ENCODE assay signal across 8 cellular contexts in genomic region chr17:75034236-75034908, GRCh38. TPM values are rescaled to one million over a fixed set of nuclear protein-coding genes. Genes with fewer than 3 reads are reported as not detected.
DNase-seq lines count a peak whose midpoint lies in the region; ATAC-seq and TF ChIP-seq lines count a peak whose summit lies in the region.

No MANE protein-coding gene starts in this region.

- peak; percentile 38 for ATAC-seq in GM21526 (IDR thresholded peaks at IDR 0.05; ENCODE audit: low FRiP score, unreplicated experiment)
- ATAC-seq in activated T-cell treated with anti-CD3 and anti-CD28 coated beads, Interleukin-2, amount 50 U/mL, for 72 hours (replicated peaks in 1 of 2), result peak; percentile 66 to 73

- peak overlapping the region; percentile 62 for H3K27ac ChIP-seq in CD8-positive, alpha-beta memory T cell (ENCODE audit: low read depth, low read length)
- peak overlapping the region; percentile 84 to 96 (median 94) for H3K27ac ChIP-seq in esophagus squamous epithelium

- peaks cover 38 to 61% (median 60%) of the 10 kb centered on the region in 3 donors for H3K4me1 Mint-ChIP-seq in CD8-positive, alpha-beta memory T cell
- H3K4me1 Mint-ChIP-seq in activated T-cell treated with anti-CD3 and anti-CD28 coated beads, Interleukin-2, amount 50 U/mL, for 72 hours (ENCODE audit: low read depth), result peaks cover 49% of the 10 kb centered on the region

- peaks cover 50% of the 10 kb centered on the region for H3K4me1 ChIP-seq in CD8-positive, alpha-beta memory T cell (ENCODE audit: insufficient read depth, low read length)
- H3K4me1 ChIP-seq in esophagus squamous epithelium, result peaks cover 39 to 60% (median 40%) of the 10 kb centered on the region in 3 donors

- intact Hi-C loops in esophagus squamous epithelium (cut with DNase I), result no loop called here

- CTCF ChIA-PET in CD8-positive, alpha-beta memory T cell (lab: Charles Lee), result interaction anchor here (0.8 to 3.4 kb wide), 6 partner anchors 9 to 80 kb away, joined by 3 to 17 read pairs (median 4); partner anchors contain the start of genes ATP5PD, KCTD2 and MRPL58

- no peaks in the 10 kb centered on the region for H3K27me3 ChIP-seq in CD8-positive, alpha-beta memory T cell (ENCODE audit: insufficient read depth, low read length, poor library complexity, severe bottlenecking)
- no peaks in the 10 kb centered on the region for H3K27me3 ChIP-seq in esophagus squamous epithelium

- H3K27me3 Mint-ChIP-seq in CD8-positive, alpha-beta memory T cell, result peaks cover 0 to 16% of the 10 kb centered on the region in 2 donors
- H3K27me3 Mint-ChIP-seq in activated T-cell treated with anti-CD3 and anti-CD28 coated beads, Interleukin-2, amount 50 U/mL, for 72 hours (ENCODE audit: low read depth), result no peaks in the 10 kb centered on the region

- peak; percentile 56 to 82 (median 70) for DNase-seq in CD8-positive, alpha-beta memory T cell
- DNase-seq in KBM-7, result peak; percentile 93
- DNase-seq in activated T-cell treated with anti-CD3 and anti-CD28 coated beads, Interleukin-2, amount 50 U/mL, for 72 hours, result peak; percentile 92 to 93
- no peak for DNase-seq in esophagus squamous epithelium (lab: John Stamatoyannopoulos, UW)
- DNase-seq in myocyte (ENCODE audit: low read depth), result peak; percentile 94
- peak; percentile 49 to 54 for DNase-seq in stimulated activated CD8-positive, alpha-beta memory T cell treated with anti-CD3 and anti-CD28 coated beads, Interleukin-7, amount 100 ng/mL, for 1 hour (ENCODE audit: low read depth in 2 of 2)

- no peak for TF ChIP-seq POLR2A in esophagus squamous epithelium (IDR thresholded peaks at IDR 0.05)

- 0 to 1% methylated on average over 20 to 25 of the region's 43 CpGs for WGBS in esophagus squamous epithelium, 2 donors

- in situ Hi-C loops in KBM-7 (cut with MboI; ENCODE audit: low pct_unique_long_range_greater_than_20kb, low sequenced_read_pairs), result no loop called here

- peak overlapping the region; percentile 91 to 96 (median 92) for H3K4me3 Mint-ChIP-seq in CD8-positive, alpha-beta memory T cell
- peak overlapping the region; percentile 90 to 92 for H3K4me3 Mint-ChIP-seq in activated T-cell treated with anti-CD3 and anti-CD28 coated beads, Interleukin-2, amount 50 U/mL, for 72 hours

- POLR2A ChIA-PET in CD8-positive, alpha-beta memory T cell (lab: Charles Lee), result interaction anchor here (0.5 to 2.2 kb wide), 8 partner anchors 9 to 227 kb away, joined by 3 to 14 read pairs (median 6); partner anchors contain the start of genes ARMC7, ATP5PD, CDR2L and GGA3

- peak in 2 of 6 experiments; percentile 11 for TF ChIP-seq CTCF in esophagus squamous epithelium (IDR thresholded peaks at IDR 0.05)

- peak overlapping the region; percentile 90 to 99 (median 97) for H3K27ac Mint-ChIP-seq in CD8-positive, alpha-beta memory T cell
- H3K27ac Mint-ChIP-seq in activated T-cell treated with anti-CD3 and anti-CD28 coated beads, Interleukin-2, amount 50 U/mL, for 72 hours, result peak overlapping the region; percentile 98

- H3K4me3 ChIP-seq in CD8-positive, alpha-beta memory T cell (ENCODE audit: low read length), result peak overlapping the region; percentile 81
- H3K4me3 ChIP-seq in esophagus squamous epithelium, result peak overlapping the region; percentile 36 to 85 (median 75)

- peaks cover 11% of the 10 kb centered on the region for H3K36me3 ChIP-seq in CD8-positive, alpha-beta memory T cell (ENCODE audit: insufficient read depth, low read length)
- peaks cover 9 to 17% (median 9%) of the 10 kb centered on the region in 3 donors for H3K36me3 ChIP-seq in esophagus squamous epithelium

- H3K9me3 ChIP-seq in CD8-positive, alpha-beta memory T cell (ENCODE audit: low read length), result no peaks in the 10 kb centered on the region
- H3K9me3 ChIP-seq in esophagus squamous epithelium, result no peaks in the 10 kb centered on the region

- peaks cover 0 to 14% (median 2%) of the 10 kb centered on the region in 3 donors for H3K36me3 Mint-ChIP-seq in CD8-positive, alpha-beta memory T cell
- peaks cover 0 to 3% of the 10 kb centered on the region in 2 donors for H3K36me3 Mint-ChIP-seq in activated T-cell treated with anti-CD3 and anti-CD28 coated beads, Interleukin-2, amount 50 U/mL, for 72 hours (ENCODE audit: insufficient read depth in 2 of 2)

- H3K9me3 Mint-ChIP-seq in CD8-positive, alpha-beta memory T cell, result peaks cover 0 to 6% (median 0%) of the 10 kb centered on the region in 5 donors
- H3K9me3 Mint-ChIP-seq in activated T-cell treated with anti-CD3 and anti-CD28 coated beads, Interleukin-2, amount 50 U/mL, for 72 hours, result peaks cover 0 to 2% of the 10 kb centered on the region in 2 donors

TF ChIP-seq in PFSK-1, 5 proteins besides CTCF, POLR2A, EP300 and RAD21:
- peak; percentile 88; the same call in 1 of the 2 replicates for TF ChIP-seq SIN3A (IDR thresholded peaks at IDR 0.05; ENCODE audit: borderline replicate concordance, insufficient read depth, low read length)
- TF ChIP-seq TAF1 (IDR thresholded peaks at IDR 0.05; ENCODE audit: borderline replicate concordance, insufficient read depth, low read length), result peak; percentile 3; the same call in 1 of the 2 replicates
- no peak for TF ChIP-seq FOXP2 (optimal IDR thresholded peaks at IDR 0.05; ENCODE audit: borderline replicate concordance, extremely low read depth, extremely low read length, insufficient read depth)
- TF ChIP-seq, protein P1, sequence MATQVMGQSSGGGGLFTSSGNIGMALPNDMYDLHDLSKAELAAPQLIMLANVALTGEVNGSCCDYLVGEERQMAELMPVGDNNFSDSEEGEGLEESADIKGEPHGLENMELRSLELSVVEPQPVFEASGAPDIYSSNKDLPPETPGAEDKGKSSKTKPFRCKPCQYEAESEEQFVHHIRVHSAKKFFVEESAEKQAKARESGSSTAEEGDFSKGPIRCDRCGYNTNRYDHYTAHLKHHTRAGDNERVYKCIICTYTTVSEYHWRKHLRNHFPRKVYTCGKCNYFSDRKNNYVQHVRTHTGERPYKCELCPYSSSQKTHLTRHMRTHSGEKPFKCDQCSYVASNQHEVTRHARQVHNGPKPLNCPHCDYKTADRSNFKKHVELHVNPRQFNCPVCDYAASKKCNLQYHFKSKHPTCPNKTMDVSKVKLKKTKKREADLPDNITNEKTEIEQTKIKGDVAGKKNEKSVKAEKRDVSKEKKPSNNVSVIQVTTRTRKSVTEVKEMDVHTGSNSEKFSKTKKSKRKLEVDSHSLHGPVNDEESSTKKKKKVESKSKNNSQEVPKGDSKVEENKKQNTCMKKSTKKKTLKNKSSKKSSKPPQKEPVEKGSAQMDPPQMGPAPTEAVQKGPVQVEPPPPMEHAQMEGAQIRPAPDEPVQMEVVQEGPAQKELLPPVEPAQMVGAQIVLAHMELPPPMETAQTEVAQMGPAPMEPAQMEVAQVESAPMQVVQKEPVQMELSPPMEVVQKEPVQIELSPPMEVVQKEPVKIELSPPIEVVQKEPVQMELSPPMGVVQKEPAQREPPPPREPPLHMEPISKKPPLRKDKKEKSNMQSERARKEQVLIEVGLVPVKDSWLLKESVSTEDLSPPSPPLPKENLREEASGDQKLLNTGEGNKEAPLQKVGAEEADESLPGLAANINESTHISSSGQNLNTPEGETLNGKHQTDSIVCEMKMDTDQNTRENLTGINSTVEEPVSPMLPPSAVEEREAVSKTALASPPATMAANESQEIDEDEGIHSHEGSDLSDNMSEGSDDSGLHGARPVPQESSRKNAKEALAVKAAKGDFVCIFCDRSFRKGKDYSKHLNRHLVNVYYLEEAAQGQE (IDR thresholded peaks at IDR 0.05; ENCODE audit: insufficient read depth in 1 of 2, low read depth in 2 of 2, low read length in 2 of 2), result peak in 1 of 2 experiments; percentile 41; a peak in 1 of 4 replicates
- no peak; the same call in 1 of the 2 replicates for TF ChIP-seq POLR2AphosphoS5 (IDR thresholded peaks at IDR 0.05; ENCODE audit: low read depth, low read length)
TF ChIP-seq in PFSK-1: peak in this region for 3.

RNA-seq across cellular contexts. Expression of gene ATP5PD, which starts 12.4 kb away (rescaled TPM):
- 100 to 1,000 TPM; 179 to 198 TPM for total RNA-seq in CD8-positive, alpha-beta memory T cell
- polyA plus RNA-seq in CD8-positive, alpha-beta memory T cell, result 345 TPM
- 256 TPM for polyA plus RNA-seq in PFSK-1 (2012; ENCODE audit: insufficient read length, low read depth)
- total RNA-seq in activated T-cell treated with anti-CD3 and anti-CD28 coated beads, Interleukin-2, amount 50 U/mL, for 72 hours, result 100 to 1,000 TPM; 125 to 147 TPM
- 100 to 1,000 TPM; 252 to 300 (median 277) TPM for total RNA-seq in esophagus squamous epithelium
- 278 and 305 TPM in 2 replicates for total RNA-seq in myocyte
- polyA plus RNA-seq in myocyte (2012), result 314 TPM

RNA-seq across cellular contexts. Expression of gene KCTD2, which starts 12.7 kb away (rescaled TPM):
- 10 to 100 TPM; 22.2 to 23.8 TPM for total RNA-seq in CD8-positive, alpha-beta memory T cell
- polyA plus RNA-seq in CD8-positive, alpha-beta memory T cell, result 8.0 TPM
- 28.0 TPM for polyA plus RNA-seq in PFSK-1 (2012; ENCODE audit: insufficient read length, low read depth)
- 10 to 100 TPM; 21.4 to 24.1 TPM for total RNA-seq in activated T-cell treated with anti-CD3 and anti-CD28 coated beads, Interleukin-2, amount 50 U/mL, for 72 hours
- total RNA-seq in esophagus squamous epithelium (10 to 100 TPM; 11.5 to 17.6 (median 14.2) TPM), myocyte (18.4 and 20.6 TPM in 2 replicates)
- polyA plus RNA-seq in myocyte (2012), result 26.0 TPM

RNA-seq across cellular contexts. Expression of gene MRPL58, which starts 21.9 kb away (rescaled TPM):
- total RNA-seq in CD8-positive, alpha-beta memory T cell, result 10 to 100 TPM; 65.5 to 68.8 TPM
- 48.0 TPM for polyA plus RNA-seq in CD8-positive, alpha-beta memory T cell
- polyA plus RNA-seq in PFSK-1 (2012; ENCODE audit: insufficient read length, low read depth), result 171 TPM
- total RNA-seq in activated T-cell treated with anti-CD3 and anti-CD28 coated beads, Interleukin-2, amount 50 U/mL, for 72 hours, result 10 to 100 TPM; 39.1 to 50.6 TPM
- total RNA-seq in esophagus squamous epithelium (100 to 1,000 TPM in 1 of 4 donors, 10 to 100 TPM in 3; 44.4 to 110 (median 61.6) TPM), myocyte (34.8 and 39.9 TPM in 2 replicates)
- 26.3 TPM for polyA plus RNA-seq in myocyte (2012)

RNA-seq across cellular contexts. Expression of gene CDR2L, which starts 46.9 kb away (rescaled TPM):
- total RNA-seq in CD8-positive, alpha-beta memory T cell, result 1 to 10 TPM; 1.5 to 1.7 TPM
- 0.06 TPM for polyA plus RNA-seq in CD8-positive, alpha-beta memory T cell
- polyA plus RNA-seq in PFSK-1 (2012; ENCODE audit: insufficient read length, low read depth), result 36.7 TPM
- total RNA-seq in activated T-cell treated with anti-CD3 and anti-CD28 coated beads, Interleukin-2, amount 50 U/mL, for 72 hours, result under 1 TPM; 0.56 to 0.72 TPM
- total RNA-seq in esophagus squamous epithelium, result 1 to 10 TPM; 5.3 to 7.9 (median 6.7) TPM
- 22.5 and 23.6 TPM in 2 replicates for total RNA-seq in myocyte
- 47.0 TPM for polyA plus RNA-seq in myocyte (2012)

RNA-seq across cellular contexts. Expression of gene SLC16A5, which starts 53.4 kb away (rescaled TPM):
- 1 to 10 TPM; 1.3 to 1.9 TPM for total RNA-seq in CD8-positive, alpha-beta memory T cell
- polyA plus RNA-seq in CD8-positive, alpha-beta memory T cell, result 0.82 TPM
- 2.3 TPM for polyA plus RNA-seq in PFSK-1 (2012; ENCODE audit: insufficient read length, low read depth)
- total RNA-seq in activated T-cell treated with anti-CD3 and anti-CD28 coated beads, Interleukin-2, amount 50 U/mL, for 72 hours, result 1 to 10 TPM; 7.5 to 9.8 TPM
- 10 to 100 TPM; 13.4 to 22.9 (median 17.4) TPM for total RNA-seq in esophagus squamous epithelium
- total RNA-seq in myocyte, result 0.88 and 1.6 TPM in 2 replicates
- polyA plus RNA-seq in myocyte (2012), result 0.73 TPM
